In the genomic region with DNA sequence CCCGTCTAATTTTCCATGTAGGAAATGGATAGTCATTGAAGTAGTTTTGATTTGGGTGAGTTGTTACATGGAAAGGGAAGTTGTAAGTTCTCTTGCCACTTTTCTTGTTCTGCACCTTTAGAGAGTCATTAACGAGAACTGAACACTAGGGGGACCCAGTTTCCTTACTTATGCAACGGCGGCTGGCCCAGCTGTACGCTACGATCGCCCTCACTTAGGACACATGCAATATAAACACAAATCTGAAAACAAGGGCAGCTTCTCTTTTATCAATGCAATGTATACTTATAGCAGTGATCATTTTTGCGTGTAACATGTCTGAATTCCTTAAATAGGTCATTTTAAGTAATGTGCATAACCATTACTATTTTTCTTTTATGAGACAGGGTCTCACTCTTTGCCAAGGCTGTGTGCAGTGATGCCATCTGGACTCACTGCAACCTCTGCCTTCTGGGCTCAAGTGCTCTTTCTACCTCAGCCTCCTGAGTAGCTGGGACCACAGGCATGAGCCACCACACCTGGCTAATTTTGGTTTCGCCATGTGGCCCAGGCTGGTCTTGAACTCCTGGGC, we compare ENCODE assay signal across 8 cellular contexts. TPM values are rescaled to one million over a fixed set of nuclear protein-coding genes. Genes with fewer than 3 reads are reported as not detected.
DNase-seq lines count a peak whose midpoint lies in the region; ATAC-seq and TF ChIP-seq lines count a peak whose summit lies in the region.
"Not testable (repeated sequence)": the region's sequence is repeated elsewhere in the genome, so short reads cannot be mapped to it uniquely, and the experiment has no call there.

No MANE protein-coding gene starts in this region.

- H3K4me3 Mint-ChIP-seq in glutamatergic neuron (ENCODE audit: unreplicated experiment); nephron progenitor cell: not testable (repeated sequence)

- ATAC-seq in HG02623 (IDR thresholded peaks at IDR 0.05; ENCODE audit: unreplicated experiment) = peak; percentile 43

- not testable (repeated sequence) for H3K27ac Mint-ChIP-seq in glutamatergic neuron (ENCODE audit: unreplicated experiment); nephron progenitor cell

- H3K27me3 Mint-ChIP-seq in glutamatergic neuron (ENCODE audit: unreplicated experiment) = not testable (repeated sequence)
- H3K27me3 Mint-ChIP-seq in nephron progenitor cell (ENCODE audit: low read depth, poor library complexity) = peaks cover 27% of the 10 kb centered on the region

- peak; percentile 63 for TF ChIP-seq CTCF in RWPE1 (conservative IDR thresholded peaks at IDR 0.05; ENCODE audit: low read depth)
- peak; percentile 57 for TF ChIP-seq CTCF in astrocyte of the spinal cord (IDR thresholded peaks at IDR 0.05; ENCODE audit: low read depth, low read length)
- peak; percentile 74 for TF ChIP-seq CTCF in glutamatergic neuron (IDR thresholded peaks at IDR 0.05; ENCODE audit: partially characterized antibody, unreplicated experiment)
- TF ChIP-seq CTCF in nephron progenitor cell (IDR thresholded peaks at IDR 0.05) = peak; percentile 57
- peak; percentile 32 to 61 (median 60) for TF ChIP-seq CTCF in vagina (IDR thresholded peaks at IDR 0.05)

- not testable (repeated sequence) for TF ChIP-seq POLR2A in vagina (IDR thresholded peaks at IDR 0.05)

- intact Hi-C loops in vagina (cut with DNase I) = loop anchor here (2.0 kb wide), 1 partner anchor 200 kb away; no protein-coding TSS in a partner anchor

- H3K9me3 Mint-ChIP-seq in glutamatergic neuron (ENCODE audit: unreplicated experiment); nephron progenitor cell: not testable (repeated sequence)

- not testable (repeated sequence) for H3K36me3 Mint-ChIP-seq in glutamatergic neuron (ENCODE audit: unreplicated experiment); nephron progenitor cell (ENCODE audit: low read depth)

- not testable (repeated sequence) for H3K36me3 ChIP-seq in vagina

- not testable (repeated sequence) for H3K9me3 ChIP-seq in vagina

- not testable (repeated sequence) for H3K27ac ChIP-seq in RWPE1, vagina

- H3K27me3 ChIP-seq in vagina = not testable (repeated sequence)

- H3K4me1 Mint-ChIP-seq in glutamatergic neuron (ENCODE audit: low read depth, unreplicated experiment) (peaks cover 16% of the 10 kb centered on the region), nephron progenitor cell (peaks cover 24% of the 10 kb centered on the region)

- DNase-seq in GDM1 (lab: John Stamatoyannopoulos, UW) = peak; percentile 46
- peak; percentile 11 for DNase-seq in NCI-H1105 (lab: John Stamatoyannopoulos, UW)
- peak; percentile 8 for DNase-seq in RWPE1 (ENCODE audit: low spot score)
- DNase-seq in astrocyte of the spinal cord (ENCODE audit: low read depth, low spot score) = peak; percentile 65
- peak; percentile 18 for DNase-seq in glutamatergic neuron
- peak; percentile 12 for DNase-seq in nephron progenitor cell
- DNase-seq in vagina (ENCODE audit: extremely low spot score in 2 of 2) = not testable (repeated sequence)

- H3K4me1 ChIP-seq in vagina = not testable (repeated sequence)

- in situ Hi-C loops in astrocyte of the spinal cord (cut with HindIII; ENCODE audit: low sequenced_read_pairs) = not testable (repeated sequence)

- not testable (repeated sequence) for H3K4me3 ChIP-seq in astrocyte of the spinal cord (ENCODE audit: low read depth, low read length); vagina

- CTCF ChIA-PET in RWPE1 (lab: Yijun Ruan, JAX) = interaction anchor here (0.7 to 1.6 kb wide), 4 partner anchors 12 to 173 kb away, joined by 3 to 4 read pairs (median 4); no protein-coding TSS in a partner anchor

- POLR2A ChIA-PET in RWPE1 (lab: Yijun Ruan, JAX; ENCODE audit: low non-redundant PET) = not testable (repeated sequence)

RNA-seq across cellular contexts. Expression of a gene that starts 15.4 kb away (rescaled TPM):
- total RNA-seq in glutamatergic neuron (ENCODE audit: unreplicated experiment) = 68.5 TPM
- 39.8 TPM for total RNA-seq in vagina

RNA-seq across cellular contexts. Expression of a gene that starts 27.7 kb away (rescaled TPM):
- total RNA-seq in glutamatergic neuron (ENCODE audit: unreplicated experiment) (0.25 TPM), vagina (2.7 TPM)

RNA-seq across cellular contexts. Expression of a gene that starts 28.1 kb away (rescaled TPM):
- total RNA-seq in glutamatergic neuron (ENCODE audit: unreplicated experiment) = 1.9 TPM
- total RNA-seq in vagina = 8.1 TPM
